In genomic region chr6:73227606-73228255, GRCh38 we compare ENCODE assay signal across 34 cellular contexts. TPM values are rescaled to one million over a fixed set of nuclear protein-coding genes. Genes with fewer than 3 reads are reported as not detected.
"Had no signal": no experiment of that assay in that cellular context is flagged by ENCODE, and none has a peak within 500 bp of the region (broad histone marks: within the 10 kb centered on the region; RNA-seq: fewer than 3 reads in every experiment).

No MANE protein-coding gene starts in this region.

- H3K27ac ChIP-seq: ascending aorta, cardiac muscle cell, WERI-Rb-1 had no signal

- ATAC-seq: activated CD4-positive, alpha-beta T cell treated with anti-CD3 and anti-CD28 coated beads for 36 hours; activated CD4-positive, CD25-positive, alpha-beta regulatory T cell treated with anti-CD3 and anti-CD28 coated beads, Interleukin-2, amount 50 U/mL, for 24 hours; activated CD8-positive, alpha-beta memory T cell treated with anti-CD3 and anti-CD28 coated beads, Interleukin-2, amount 10 ng/mL, durations not matched to agents 7 days and 5 days; activated CD8-positive, alpha-beta T cell treated with anti-CD3 and anti-CD28 coated beads, Interleukin-2, amount 10 ng/mL, durations not matched to agents 7 days and 5 days; activated naive CD8-positive, alpha-beta T cell treated with anti-CD3 and anti-CD28 coated beads, Interleukin-2, amount 50 U/mL, for 24 hours; WTC11 had no signal

- H3K9me3 ChIP-seq: ascending aorta had no signal

- H3K36me3 ChIP-seq: ascending aorta, cardiac muscle cell, WERI-Rb-1 had no signal

- H3K4me3 ChIP-seq: ascending aorta, cardiac muscle cell had no signal

- H3K27me3 ChIP-seq: ascending aorta, cardiac muscle cell had no signal

- FAIRE-seq: bronchial epithelial cell had no signal

- DNase-seq: activated CD4-positive, alpha-beta memory T cell treated with anti-CD3 and anti-CD28 coated beads, Interleukin-2, amount 10 ng/mL, durations not matched to agents 7 days and 5 days; activated CD4-positive, alpha-beta T cell treated with anti-CD3 and anti-CD28 coated beads for 1 hour; activated CD4-positive, alpha-beta T cell treated with anti-CD3 and anti-CD28 coated beads for 36 hours; activated CD4-positive, alpha-beta T cell treated with anti-CD3 and anti-CD28 coated beads for 48 hours; activated CD4-positive, alpha-beta T cell treated with anti-CD3 and anti-CD28 coated beads, Interleukin-2, amount 10 ng/mL, durations not matched to agents 7 days and 5 days; activated CD4-positive, alpha-beta T cell treated with anti-CD3 and anti-CD28 coated beads, Interleukin-2, amount 50 U/mL, for 48 hours; activated CD4-positive, CD25-positive, alpha-beta regulatory T cell; activated CD8-positive, alpha-beta memory T cell treated with anti-CD3 and anti-CD28 coated beads for 24 hours; activated CD8-positive, alpha-beta memory T cell treated with anti-CD3 and anti-CD28 coated beads, Interleukin-2, amount 10 ng/mL, durations not matched to agents 7 days and 5 days; activated CD8-positive, alpha-beta memory T cell treated with anti-CD3 and anti-CD28 coated beads, Interleukin-2, amount 50 U/mL, for 48 hours; activated CD8-positive, alpha-beta T cell treated with anti-CD3 and anti-CD28 coated beads, Interleukin-2, amount 10 ng/mL, durations not matched to agents 7 days and 5 days; activated effector memory CD4-positive, alpha-beta T cell treated with Interleukin-2 at 50 U/mL for 16 hours; activated gamma-delta T cell; activated naive CD4-positive, alpha-beta T cell treated with anti-CD3 and anti-CD28 coated beads, Interleukin-2, amount 10 ng/mL, durations not matched to agents 7 days and 5 days; activated naive CD4-positive, alpha-beta T cell treated with Interleukin-2 at 50 U/mL for 16 hours; activated naive CD8-positive, alpha-beta T cell treated with anti-CD3 and anti-CD28 coated beads, Interleukin-2, amount 10 ng/mL, durations not matched to agents 7 days and 5 days; activated naive CD8-positive, alpha-beta T cell treated with anti-CD3 and anti-CD28 coated beads, Interleukin-2, amount 50 U/mL, for 24 hours; activated T-cell treated with anti-CD3 and anti-CD28 coated beads, Interleukin-2, amount 50 U/mL, for 24 hours; activated T-cell treated with anti-CD3 and anti-CD28 coated beads, Interleukin-2, amount 50 U/mL, for 48 hours; amygdala; anterior cingulate cortex; cerebellar nuclear complex; T-helper 1 cell; T-helper 2 cell; T-helper 9 cell; WERI-Rb-1 had no signal

- H3K4me1 ChIP-seq: ascending aorta had no signal

RNA-seq across cellular contexts. Expression of gene KHDC1L, which starts 2.4 kb away (rescaled TPM):
- total RNA-seq: activated CD4-positive, alpha-beta T cell treated with anti-CD3 and anti-CD28 coated beads for 36 hours; activated CD8-positive, alpha-beta T cell treated with anti-CD3 and anti-CD28 coated beads, Interleukin-2, amount 10 ng/mL, durations not matched to agents 7 days and 5 days; activated naive CD8-positive, alpha-beta T cell treated with anti-CD3 and anti-CD28 coated beads, Interleukin-2, amount 10 ng/mL, durations not matched to agents 7 days and 5 days; activated T-helper 2 cell treated with anti-CD3 and anti-CD28 coated beads, Interferon-gamma antibody, Interleukin-2, Interleukin-4, amounts not matched to agents 10 μg/mL and 5 μg/mL and 100 μg/mL, durations not matched to agents 14 hours and 24 hours and 36 hours; ascending aorta; bronchial epithelial cell; cardiac muscle cell; chondrocyte had no signal
- polyA plus RNA-seq: adipose tissue had no signal
